In the genomic region with DNA sequence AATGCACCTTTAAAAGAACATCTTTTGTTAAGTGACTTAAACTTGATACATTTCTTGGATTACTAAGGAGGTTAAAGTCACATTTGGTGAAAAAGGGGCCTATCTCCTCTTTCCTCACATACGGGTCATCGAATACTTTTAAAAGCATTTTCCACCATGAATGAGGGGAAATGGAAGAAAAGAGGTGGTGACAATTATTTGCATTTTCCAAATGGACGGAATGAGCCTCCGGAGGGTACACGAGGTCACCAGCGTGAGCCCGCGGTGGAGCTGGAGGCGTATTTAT, we compare ENCODE assay signal across 8 cellular contexts. TPM values are rescaled to one million over a fixed set of nuclear protein-coding genes. Genes with fewer than 3 reads are reported as not detected.
DNase-seq lines count a peak whose midpoint lies in the region; ATAC-seq and TF ChIP-seq lines count a peak whose summit lies in the region.

No MANE protein-coding gene starts in this region.

- H3K9ac ChIP-seq in colonic mucosa (ENCODE audit: low read depth in 2 of 2, low read length in 2 of 2): peak overlapping the region; percentile 80 to 97

- CTCF ChIA-PET in CD4-positive, alpha-beta memory T cell (lab: Charles Lee; ENCODE audit: partially characterized antibody): no interaction called here

- no peak for ATAC-seq in GM18867 (IDR thresholded peaks at IDR 0.05; ENCODE audit: unreplicated experiment)

- no peaks in the 10 kb centered on the region for H3K36me3 ChIP-seq in CD4-positive, alpha-beta memory T cell (ENCODE audit: insufficient read depth, low read length)
- no peaks in the 10 kb centered on the region for H3K36me3 ChIP-seq in colonic mucosa

- POLR2A ChIA-PET in CD4-positive, alpha-beta memory T cell (lab: Charles Lee; ENCODE audit: partially characterized antibody): interaction anchor here (1.3 to 4.8 kb wide), 2 partner anchors 44 to 216 kb away, joined by 6 to 22 read pairs; no protein-coding TSS in a partner anchor

- peak overlapping the region; percentile 85 to 92 (median 90) for H3K4me3 Mint-ChIP-seq in CD4-positive, alpha-beta memory T cell
- peak overlapping the region; percentile 83 for H3K4me3 Mint-ChIP-seq in nephron progenitor cell

- H3K36me3 Mint-ChIP-seq in CD4-positive, alpha-beta memory T cell: peaks cover 0 to 6% of the 10 kb centered on the region in 2 donors
- H3K36me3 Mint-ChIP-seq in nephron progenitor cell (ENCODE audit: low read depth): peaks cover 19% of the 10 kb centered on the region

- H3K27me3 Mint-ChIP-seq in CD4-positive, alpha-beta memory T cell: no peaks in the 10 kb centered on the region
- H3K27me3 Mint-ChIP-seq in nephron progenitor cell (ENCODE audit: low read depth, poor library complexity): no peaks in the 10 kb centered on the region

- H3K27me3 ChIP-seq in CD4-positive, alpha-beta memory T cell (ENCODE audit: insufficient read depth, low read length): no peaks in the 10 kb centered on the region
- no peaks in the 10 kb centered on the region for H3K27me3 ChIP-seq in colonic mucosa

- H3K9me3 Mint-ChIP-seq in CD4-positive, alpha-beta memory T cell: peaks cover 0 to 3% (median 0%) of the 10 kb centered on the region in 8 donors
- no peaks in the 10 kb centered on the region for H3K9me3 Mint-ChIP-seq in nephron progenitor cell

- peaks cover 24% of the 10 kb centered on the region for H3K4me1 ChIP-seq in CD4-positive, alpha-beta memory T cell (ENCODE audit: insufficient read depth, low read length)
- peaks cover 4% of the 10 kb centered on the region for H3K4me1 ChIP-seq in colonic mucosa

- no peaks in the 10 kb centered on the region for H3K9me3 ChIP-seq in CD4-positive, alpha-beta memory T cell (ENCODE audit: control insufficient read depth in 1 of 2, low read length in 2 of 2)
- H3K9me3 ChIP-seq in colonic mucosa: no peaks in the 10 kb centered on the region

- peaks cover 25 to 42% (median 32%) of the 10 kb centered on the region in 4 donors for H3K4me1 Mint-ChIP-seq in CD4-positive, alpha-beta memory T cell
- H3K4me1 Mint-ChIP-seq in nephron progenitor cell: peaks cover 56% of the 10 kb centered on the region

- TF ChIP-seq CTCF in colonic mucosa (IDR thresholded peaks at IDR 0.05): no peak
- no peak for TF ChIP-seq CTCF in nephron progenitor cell (IDR thresholded peaks at IDR 0.05)

- peak overlapping the region in 1 of 2 donors; percentile 68 for H3K4me3 ChIP-seq in CD4-positive, alpha-beta memory T cell (ENCODE audit: low read length in 2 of 2)
- H3K4me3 ChIP-seq in Jurkat, Clone E6-1 (ENCODE audit: low read length): peak overlapping the region; percentile 68
- H3K4me3 ChIP-seq in colonic mucosa: peak overlapping the region; percentile 87

- peak in 1 of 5 donors; percentile 9 for DNase-seq in CD4-positive, alpha-beta memory T cell
- DNase-seq in Jurkat, Clone E6-1 (ENCODE audit: low read depth, low spot score): no peak
- DNase-seq in colonic mucosa (no peak), nephron progenitor cell (no peak), NCI-H1105 treated with DMSO at 0.1 percent for 48 hours (lab: John Stamatoyannopoulos, UW) (no peak), NCI-H446 (lab: John Stamatoyannopoulos, UW) (no peak), mesenteric fat pad (ENCODE audit: low spot score) (no peak)

- H3K27ac Mint-ChIP-seq in CD4-positive, alpha-beta memory T cell: peak overlapping the region in 6 of 7 donors; percentile 73 to 87 (median 83)
- H3K27ac Mint-ChIP-seq in nephron progenitor cell: peak overlapping the region; percentile 94

- H3K27ac ChIP-seq in CD4-positive, alpha-beta memory T cell (ENCODE audit: low read depth, low read length): peak overlapping the region; percentile 66
- peak overlapping the region; percentile 93 for H3K27ac ChIP-seq in colonic mucosa

- intact Hi-C loops in CD4-positive, alpha-beta memory T cell (cut with micrococcal nuclease): no loop called here
- intact Hi-C loops in colonic mucosa (cut with DNase I): no loop called here

RNA-seq across cellular contexts. Expression of a gene that starts 1.0 kb away (rescaled TPM):
- 10 to 100 TPM; 15.5 to 21.0 TPM for total RNA-seq in CD4-positive, alpha-beta memory T cell
- 1 to 10 TPM; 4.7 to 5.2 TPM for polyA plus RNA-seq in CD4-positive, alpha-beta memory T cell
- 6.0 TPM for polyA plus RNA-seq in Jurkat, Clone E6-1 (2012; ENCODE audit: insufficient read depth, insufficient read length)
- total RNA-seq in colonic mucosa (10 to 100 TPM; 37.4 to 50.9 TPM), mesenteric fat pad (43.5 TPM)
